1 cellular context compared by ENCODE assay signal in genomic region chr2:120540719-120541552, GRCh38.
TF ChIP-seq lines count a peak whose summit lies in the region.

No MANE protein-coding gene starts in this region.

TF ChIP-seq in HepG2, 621 proteins besides CTCF, POLR2A, EP300 and RAD21 (continued from another document):
- TF ChIP-seq MXD1 (CRISPR knock-in tag; IDR thresholded peaks at IDR 0.05) (peak; percentile 15; the same call in 1 of the 2 replicates), ZNF609 (CRISPR knock-in tag; IDR thresholded peaks at IDR 0.05; ENCODE audit: borderline replicate concordance) (0 out of 2 replicates have a peak, but pooled peaks have one; percentile 18), SMARCC2 (IDR thresholded peaks at IDR 0.05) (no peak), HIC2 (CRISPR knock-in tag; IDR thresholded peaks at IDR 0.05; ENCODE audit: low read depth) (peak; percentile 60; the same call in 1 of the 2 replicates), SIX1 (CRISPR knock-in tag; IDR thresholded peaks at IDR 0.05; ENCODE audit: borderline replicate concordance) (peak; percentile 74; the same call in 1 of the 2 replicates), ZNF441 (CRISPR knock-in tag; IDR thresholded peaks at IDR 0.05; ENCODE audit: borderline replicate concordance) (no peak), KAT7 (CRISPR knock-in tag; IDR thresholded peaks at IDR 0.05; ENCODE audit: borderline replicate concordance) (no peak; the same call in 1 of the 2 replicates), NPAS2 (CRISPR knock-in tag; IDR thresholded peaks at IDR 0.05; ENCODE audit: borderline replicate concordance) (no peak), TCF7L2 (IDR thresholded peaks at IDR 0.05; ENCODE audit: low read depth, low read length) (no peak), ZNF720 (CRISPR knock-in tag; IDR thresholded peaks at IDR 0.05) (no peak; the same call in 1 of the 2 replicates), ZNF121 (CRISPR knock-in tag; IDR thresholded peaks at IDR 0.05) (no peak; the same call in 1 of the 2 replicates), ARNT2 (CRISPR knock-in tag; IDR thresholded peaks at IDR 0.05; ENCODE audit: low read depth) (0 out of 2 replicates have a peak, but pooled peaks have one; percentile 28), HIVEP1 (CRISPR knock-in tag; IDR thresholded peaks at IDR 0.05) (peak; percentile 51; the same call in 1 of the 2 replicates), NR2C2 (CRISPR knock-in tag; IDR thresholded peaks at IDR 0.05; ENCODE audit: borderline replicate concordance) (peak; percentile 0; the same call in 1 of the 2 replicates), ZKSCAN1 (IDR thresholded peaks at IDR 0.05; ENCODE audit: low read length) (0 out of 2 replicates have a peak, but pooled peaks have one; percentile 14), SNAPC2 (CRISPR knock-in tag; IDR thresholded peaks at IDR 0.05) (0 out of 2 replicates have a peak, but pooled peaks have one; percentile 12), ZNF777 (CRISPR knock-in tag; IDR thresholded peaks at IDR 0.05) (0 out of 2 replicates have a peak, but pooled peaks have one; percentile 14), NR1H2 (CRISPR knock-in tag; IDR thresholded peaks at IDR 0.05; ENCODE audit: borderline replicate concordance, low read depth) (0 out of 2 replicates have a peak, but pooled peaks have one; percentile 21), SMARCE1 (IDR thresholded peaks at IDR 0.05; ENCODE audit: borderline replicate concordance) (0 out of 2 replicates have a peak, but pooled peaks have one; percentile 49), YY1 (IDR thresholded peaks at IDR 0.05; ENCODE audit: insufficient read depth, insufficient replicate concordance, low read depth, low read length) (peak; percentile 7), RBFOX2 (IDR thresholded peaks at IDR 0.05; ENCODE audit: low read depth, low read length) (0 out of 2 replicates have a peak, but pooled peaks have one; percentile 23)
- TF ChIP-seq, protein P1, sequence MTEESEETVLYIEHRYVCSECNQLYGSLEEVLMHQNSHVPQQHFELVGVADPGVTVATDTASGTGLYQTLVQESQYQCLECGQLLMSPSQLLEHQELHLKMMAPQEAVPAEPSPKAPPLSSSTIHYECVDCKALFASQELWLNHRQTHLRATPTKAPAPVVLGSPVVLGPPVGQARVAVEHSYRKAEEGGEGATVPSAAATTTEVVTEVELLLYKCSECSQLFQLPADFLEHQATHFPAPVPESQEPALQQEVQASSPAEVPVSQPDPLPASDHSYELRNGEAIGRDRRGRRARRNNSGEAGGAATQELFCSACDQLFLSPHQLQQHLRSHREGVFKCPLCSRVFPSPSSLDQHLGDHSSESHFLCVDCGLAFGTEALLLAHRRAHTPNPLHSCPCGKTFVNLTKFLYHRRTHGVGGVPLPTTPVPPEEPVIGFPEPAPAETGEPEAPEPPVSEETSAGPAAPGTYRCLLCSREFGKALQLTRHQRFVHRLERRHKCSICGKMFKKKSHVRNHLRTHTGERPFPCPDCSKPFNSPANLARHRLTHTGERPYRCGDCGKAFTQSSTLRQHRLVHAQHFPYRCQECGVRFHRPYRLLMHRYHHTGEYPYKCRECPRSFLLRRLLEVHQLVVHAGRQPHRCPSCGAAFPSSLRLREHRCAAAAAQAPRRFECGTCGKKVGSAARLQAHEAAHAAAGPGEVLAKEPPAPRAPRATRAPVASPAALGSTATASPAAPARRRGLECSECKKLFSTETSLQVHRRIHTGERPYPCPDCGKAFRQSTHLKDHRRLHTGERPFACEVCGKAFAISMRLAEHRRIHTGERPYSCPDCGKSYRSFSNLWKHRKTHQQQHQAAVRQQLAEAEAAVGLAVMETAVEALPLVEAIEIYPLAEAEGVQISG (CRISPR knock-in tag; IDR thresholded peaks at IDR 0.05) = peak; percentile 21
- TF ChIP-seq, protein P2, sequence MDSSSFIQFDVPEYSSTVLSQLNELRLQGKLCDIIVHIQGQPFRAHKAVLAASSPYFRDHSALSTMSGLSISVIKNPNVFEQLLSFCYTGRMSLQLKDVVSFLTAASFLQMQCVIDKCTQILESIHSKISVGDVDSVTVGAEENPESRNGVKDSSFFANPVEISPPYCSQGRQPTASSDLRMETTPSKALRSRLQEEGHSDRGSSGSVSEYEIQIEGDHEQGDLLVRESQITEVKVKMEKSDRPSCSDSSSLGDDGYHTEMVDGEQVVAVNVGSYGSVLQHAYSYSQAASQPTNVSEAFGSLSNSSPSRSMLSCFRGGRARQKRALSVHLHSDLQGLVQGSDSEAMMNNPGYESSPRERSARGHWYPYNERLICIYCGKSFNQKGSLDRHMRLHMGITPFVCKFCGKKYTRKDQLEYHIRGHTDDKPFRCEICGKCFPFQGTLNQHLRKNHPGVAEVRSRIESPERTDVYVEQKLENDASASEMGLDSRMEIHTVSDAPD (CRISPR knock-in tag; IDR thresholded peaks at IDR 0.05) = 0 out of 2 replicates have a peak, but pooled peaks have one; percentile 14
- TF ChIP-seq, protein P3, sequence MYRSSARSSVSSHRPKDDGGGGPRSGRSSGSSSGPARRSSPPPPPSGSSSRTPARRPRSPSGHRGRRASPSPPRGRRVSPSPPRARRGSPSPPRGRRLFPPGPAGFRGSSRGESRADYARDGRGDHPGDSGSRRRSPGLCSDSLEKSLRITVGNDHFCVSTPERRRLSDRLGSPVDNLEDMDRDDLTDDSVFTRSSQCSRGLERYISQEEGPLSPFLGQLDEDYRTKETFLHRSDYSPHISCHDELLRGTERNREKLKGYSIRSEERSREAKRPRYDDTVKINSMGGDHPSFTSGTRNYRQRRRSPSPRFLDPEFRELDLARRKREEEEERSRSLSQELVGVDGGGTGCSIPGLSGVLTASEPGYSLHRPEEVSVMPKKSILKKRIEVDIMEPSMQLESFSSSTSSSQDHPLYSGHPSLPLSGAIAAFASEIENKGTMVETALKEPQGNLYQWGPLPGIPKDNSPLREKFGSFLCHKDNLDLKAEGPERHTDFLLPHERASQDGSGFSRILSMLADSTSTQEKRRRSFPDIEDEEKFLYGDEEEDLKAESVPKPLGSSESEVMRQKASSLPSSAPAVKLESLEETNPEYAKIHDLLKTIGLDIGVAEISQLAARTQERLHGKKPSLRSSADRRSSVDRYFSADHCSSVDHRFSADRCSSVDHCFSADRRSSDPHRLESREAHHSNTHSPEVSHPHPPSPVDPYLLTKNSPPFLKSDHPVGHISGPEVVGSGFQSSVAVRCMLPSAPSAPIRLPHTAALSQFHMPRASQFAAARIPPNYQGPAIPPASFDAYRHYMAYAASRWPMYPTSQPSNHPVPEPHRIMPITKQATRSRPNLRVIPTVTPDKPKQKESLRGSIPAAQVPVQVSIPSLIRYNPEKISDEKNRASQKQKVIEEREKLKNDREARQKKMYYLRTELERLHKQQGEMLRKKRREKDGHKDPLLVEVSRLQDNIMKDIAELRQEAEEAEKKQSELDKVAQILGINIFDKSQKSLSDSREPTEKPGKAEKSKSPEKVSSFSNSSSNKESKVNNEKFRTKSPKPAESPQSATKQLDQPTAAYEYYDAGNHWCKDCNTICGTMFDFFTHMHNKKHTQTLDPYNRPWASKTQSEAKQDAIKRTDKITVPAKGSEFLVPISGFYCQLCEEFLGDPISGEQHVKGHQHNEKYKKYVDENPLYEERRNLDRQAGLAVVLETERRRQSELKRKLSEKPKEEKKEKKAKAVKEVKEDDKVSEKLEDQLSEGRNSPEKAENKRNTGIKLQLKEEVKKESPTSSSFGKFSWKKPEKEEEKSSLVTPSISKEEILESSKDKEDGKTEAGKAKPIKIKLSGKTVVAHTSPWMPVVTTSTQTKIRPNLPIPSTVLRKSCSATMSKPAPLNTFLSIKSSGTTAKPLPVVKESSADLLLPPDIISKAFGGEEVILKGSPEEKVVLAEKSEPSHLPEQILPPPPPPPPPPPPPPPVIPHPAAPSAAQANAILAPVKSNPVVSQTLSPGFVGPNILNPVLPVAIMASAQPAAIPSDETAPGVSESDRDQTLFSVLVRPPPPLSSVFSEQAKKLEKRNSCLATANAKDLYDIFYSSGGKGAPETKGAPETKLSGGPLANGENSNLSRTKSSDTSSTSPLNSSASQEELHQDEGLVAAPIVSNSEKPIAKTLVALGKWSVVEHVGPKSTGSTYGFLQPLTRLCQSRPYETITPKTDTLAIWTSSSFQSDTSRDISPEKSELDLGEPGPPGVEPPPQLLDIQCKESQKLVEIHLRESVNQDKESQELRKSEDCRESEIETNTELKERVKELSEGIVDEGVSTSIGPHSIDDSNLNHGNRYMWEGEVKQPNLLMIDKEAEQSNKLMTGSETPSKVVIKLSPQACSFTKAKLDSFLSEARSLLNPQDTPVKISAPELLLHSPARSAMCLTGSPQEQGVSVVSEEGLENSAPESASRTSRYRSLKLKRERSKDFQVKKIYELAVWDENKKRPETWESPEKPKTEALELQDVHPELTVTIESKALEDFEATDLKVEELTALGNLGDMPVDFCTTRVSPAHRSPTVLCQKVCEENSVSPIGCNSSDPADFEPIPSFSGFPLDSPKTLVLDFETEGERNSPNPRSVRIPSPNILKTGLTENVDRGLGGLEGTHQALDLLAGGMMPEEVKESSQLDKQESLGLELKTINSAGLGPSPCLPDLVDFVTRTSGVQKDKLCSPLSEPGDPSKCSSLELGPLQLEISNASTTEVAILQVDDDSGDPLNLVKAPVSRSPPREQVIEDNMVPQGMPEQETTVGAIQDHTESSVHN (CRISPR knock-in tag; IDR thresholded peaks at IDR 0.05) = peak; percentile 45; the same call in 1 of the 2 replicates
- TF ChIP-seq, protein P4, sequence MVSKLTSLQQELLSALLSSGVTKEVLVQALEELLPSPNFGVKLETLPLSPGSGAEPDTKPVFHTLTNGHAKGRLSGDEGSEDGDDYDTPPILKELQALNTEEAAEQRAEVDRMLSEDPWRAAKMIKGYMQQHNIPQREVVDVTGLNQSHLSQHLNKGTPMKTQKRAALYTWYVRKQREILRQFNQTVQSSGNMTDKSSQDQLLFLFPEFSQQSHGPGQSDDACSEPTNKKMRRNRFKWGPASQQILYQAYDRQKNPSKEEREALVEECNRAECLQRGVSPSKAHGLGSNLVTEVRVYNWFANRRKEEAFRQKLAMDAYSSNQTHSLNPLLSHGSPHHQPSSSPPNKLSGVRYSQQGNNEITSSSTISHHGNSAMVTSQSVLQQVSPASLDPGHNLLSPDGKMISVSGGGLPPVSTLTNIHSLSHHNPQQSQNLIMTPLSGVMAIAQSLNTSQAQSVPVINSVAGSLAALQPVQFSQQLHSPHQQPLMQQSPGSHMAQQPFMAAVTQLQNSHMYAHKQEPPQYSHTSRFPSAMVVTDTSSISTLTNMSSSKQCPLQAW (CRISPR knock-in tag; IDR thresholded peaks at IDR 0.05) = no peak
